In genomic region chr11:65366340-65366773, GRCh38 we compare ENCODE assay signal across 1 cellular context.
TF ChIP-seq lines count a peak whose summit lies in the region.

No MANE protein-coding gene starts in this region.

TF ChIP-seq in K562, 482 proteins besides CTCF, POLR2A, EP300 and RAD21 (continued from another document and continues in another):
- TF ChIP-seq ETV6 (IDR thresholded peaks at IDR 0.05; ENCODE audit: borderline replicate concordance in 1 of 2, low read depth in 2 of 2, low read length in 1 of 2) (no peak), ETV6 (CRISPR knock-in tag; IDR thresholded peaks at IDR 0.05; ENCODE audit: borderline replicate concordance) (no peak), STAT6 (CRISPR knock-in tag; IDR thresholded peaks at IDR 0.05) (no peak), HNRNPUL1 (IDR thresholded peaks at IDR 0.05; ENCODE audit: low read length) (no peak), SMAD1 (IDR thresholded peaks at IDR 0.05; ENCODE audit: low read depth, low read length, partially characterized antibody) (no peak), PHF20 (IDR thresholded peaks at IDR 0.05; ENCODE audit: partially characterized antibody) (no peak), HDAC3 (IDR thresholded peaks at IDR 0.05; ENCODE audit: borderline replicate concordance, partially characterized antibody) (no peak), CREB3L1 (IDR thresholded peaks at IDR 0.05; ENCODE audit: borderline replicate concordance, low read depth) (0 out of 2 replicates have a peak, but pooled peaks have one; percentile 31), MAFK (IDR thresholded peaks at IDR 0.05; ENCODE audit: low read length) (no peak), MXI1 (IDR thresholded peaks at IDR 0.05; ENCODE audit: low read depth, low read length) (no peak), RHOXF2B (CRISPR knock-in tag; conservative IDR thresholded peaks at IDR 0.05) (no peak), ZNF512 (tag; IDR thresholded peaks at IDR 0.05) (no peak), TCF7L2 (IDR thresholded peaks at IDR 0.05; ENCODE audit: low read depth, low read length) (no peak), LARP7 (IDR thresholded peaks at IDR 0.05) (no peak), CXXC5 (CRISPR knock-in tag; IDR thresholded peaks at IDR 0.05) (no peak), RBM15 (IDR thresholded peaks at IDR 0.05; ENCODE audit: insufficient read depth, low read length) (no peak), ZNF609 (CRISPR knock-in tag; IDR thresholded peaks at IDR 0.05; ENCODE audit: borderline replicate concordance) (no peak), ZNF41 (CRISPR knock-in tag; conservative IDR thresholded peaks at IDR 0.05) (no peak), HES1 (IDR thresholded peaks at IDR 0.05; ENCODE audit: low read depth) (no peak), RAD51 (IDR thresholded peaks at IDR 0.05; ENCODE audit: borderline replicate concordance, low read depth) (no peak), CC2D1A (IDR thresholded peaks at IDR 0.05) (peak; percentile 84), MCM5 (IDR thresholded peaks at IDR 0.05; ENCODE audit: low read depth) (no peak), PKNOX1 (IDR thresholded peaks at IDR 0.05) (0 out of 2 replicates have a peak, but pooled peaks have one; percentile 13), ZNF175 (CRISPR knock-in tag; IDR thresholded peaks at IDR 0.05; ENCODE audit: low read depth) (no peak), KLF6 (CRISPR knock-in tag; IDR thresholded peaks at IDR 0.05; ENCODE audit: borderline replicate concordance) (no peak), TBL1XR1 (IDR thresholded peaks at IDR 0.05; ENCODE audit: low read length in 2 of 2) (0 out of 4 replicates have a peak, but pooled peaks of 1 of the 2 experiments have one; percentile 29), DACH1 (IDR thresholded peaks at IDR 0.05; ENCODE audit: partially characterized antibody) (no peak), ZKSCAN1 (IDR thresholded peaks at IDR 0.05; ENCODE audit: low read depth, low read length) (no peak), MLLT1 (IDR thresholded peaks at IDR 0.05) (peak in 1 of 2 experiments; percentile 48; a peak in 1 of 4 replicates), SUPT5H (IDR thresholded peaks at IDR 0.05) (no peak), NFYB (IDR thresholded peaks at IDR 0.05; ENCODE audit: extremely low read depth, insufficient read length) (no peak), ZBTB5 (IDR thresholded peaks at IDR 0.05) (no peak), ZNF764 (CRISPR knock-in tag; IDR thresholded peaks at IDR 0.05; ENCODE audit: low read depth) (no peak), PCBP1 (IDR thresholded peaks at IDR 0.05; ENCODE audit: low read depth, low read length, poor library complexity, severe bottlenecking) (no peak), ADNP (tag; IDR thresholded peaks at IDR 0.05) (no peak), TCF15 (CRISPR knock-in tag; IDR thresholded peaks at IDR 0.05) (no peak), POU5F1 (IDR thresholded peaks at IDR 0.05; ENCODE audit: borderline replicate concordance, low read depth, low read length, partially characterized antibody) (no peak), HDAC8 (tag; IDR thresholded peaks at IDR 0.05) (no peak), GTF3C2 (IDR thresholded peaks at IDR 0.05; ENCODE audit: borderline replicate concordance, extremely low read depth, insufficient read length) (no peak), L3MBTL2 (IDR thresholded peaks at IDR 0.05) (0 out of 2 replicates have a peak, but pooled peaks have one; percentile 23), SMARCA4 (IDR thresholded peaks at IDR 0.05) (no peak; the same call in 1 of the 2 replicates), ZNF696 (CRISPR knock-in tag; conservative IDR thresholded peaks at IDR 0.05) (no peak), SIRT6 (IDR thresholded peaks at IDR 0.05; ENCODE audit: low read depth, low read length) (no peak), YBX1 (IDR thresholded peaks at IDR 0.05) (no peak), KLF10 (CRISPR knock-in tag; IDR thresholded peaks at IDR 0.05) (no peak), MAFF (IDR thresholded peaks at IDR 0.05; ENCODE audit: low read length) (no peak), KDM1A (IDR thresholded peaks at IDR 0.05) (no peak)
